ENCODE assay signal across 26 cellular contexts in the genomic region with DNA sequence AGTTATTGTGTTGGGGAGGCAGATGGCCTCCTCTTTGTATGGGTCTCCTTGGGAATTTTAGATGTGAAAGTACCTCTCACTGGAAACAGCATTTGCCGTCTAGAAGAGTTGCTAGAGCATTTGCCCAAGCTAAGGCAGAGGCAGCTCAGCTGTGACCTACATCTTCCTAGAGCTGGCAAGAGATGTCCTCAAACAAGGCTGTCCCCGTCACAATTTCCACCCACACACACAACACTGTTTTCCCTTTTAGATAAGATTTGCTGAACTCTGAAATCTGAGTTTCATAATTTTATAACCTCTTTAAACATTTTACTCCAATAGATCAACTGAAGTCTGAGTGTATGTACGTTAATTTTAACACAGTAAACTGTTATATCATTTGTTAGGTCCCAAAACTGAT.
"Had no signal": no experiment of that assay in that cellular context is flagged by ENCODE, and none has a peak within 500 bp of the region (broad histone marks: within the 10 kb centered on the region; RNA-seq: fewer than 3 reads in every experiment).

No MANE protein-coding gene starts in this region.

- H3K27me3 ChIP-seq: ascending aorta, brain microvascular endothelial cell, left lung, stomach had no signal

- H3K27me3 Mint-ChIP-seq: activated CD4-positive, alpha-beta T cell treated with anti-CD3 and anti-CD28 coated beads, Interleukin-2, amount 10 ng/mL, durations not matched to agents 7 days and 5 days; activated naive CD4-positive, alpha-beta T cell treated with anti-CD3 and anti-CD28 coated beads, Interleukin-2, amount 10 ng/mL, durations not matched to agents 7 days and 5 days; central memory CD8-positive, alpha-beta T cell had no signal

- DNase-seq: activated CD4-positive, alpha-beta T cell treated with anti-CD3 and anti-CD28 coated beads, Interleukin-2, amount 10 ng/mL, durations not matched to agents 7 days and 5 days; activated CD4-positive, CD25-positive, alpha-beta regulatory T cell treated with anti-CD3 and anti-CD28 coated beads, Interleukin-2, amount 50 U/mL, for 72 hours; activated CD8-positive, alpha-beta memory T cell treated with anti-CD3 and anti-CD28 coated beads, Interleukin-2, amount 10 ng/mL, durations not matched to agents 7 days and 5 days; activated CD8-positive, alpha-beta T cell treated with anti-CD3 and anti-CD28 coated beads for 36 hours; activated effector memory CD4-positive, alpha-beta T cell treated with anti-CD3 and anti-CD28 coated beads, Interleukin-2, amount 50 U/mL, for 16 hours; activated naive CD4-positive, alpha-beta T cell treated with anti-CD3 and anti-CD28 coated beads, Interleukin-2, amount 10 ng/mL, durations not matched to agents 7 days and 5 days; activated T-cell treated with anti-CD3 and anti-CD28 coated beads for 4 hours; brain microvascular endothelial cell; cortex of kidney; left lung; midbrain; SK-N-SH; stimulated activated CD4-positive, alpha-beta T cell treated with anti-CD3 and anti-CD28 coated beads, Interleukin-2, amount 100 ng/mL, for 24 hours; stomach; T-cell; WERI-Rb-1 had no signal

- H3K4me1 Mint-ChIP-seq: activated CD4-positive, alpha-beta T cell treated with anti-CD3 and anti-CD28 coated beads, Interleukin-2, amount 10 ng/mL, durations not matched to agents 7 days and 5 days; activated naive CD4-positive, alpha-beta T cell treated with anti-CD3 and anti-CD28 coated beads, Interleukin-2, amount 10 ng/mL, durations not matched to agents 7 days and 5 days; central memory CD8-positive, alpha-beta T cell; stimulated activated effector memory CD8-positive, alpha-beta T cell treated with anti-CD3 and anti-CD28 coated beads, Interleukin-12 subunit alpha, Interleukin-12 subunit beta, amount 100 ng/mL, for 72 hours; T-cell had no signal

- H3K4me3 ChIP-seq: ascending aorta, left lung, skin epidermis, stomach, thoracic aorta had no signal

- H3K4me3 Mint-ChIP-seq: activated CD4-positive, alpha-beta T cell treated with anti-CD3 and anti-CD28 coated beads, Interleukin-2, amount 10 ng/mL, durations not matched to agents 7 days and 5 days; activated CD8-positive, alpha-beta memory T cell treated with anti-CD3 and anti-CD28 coated beads, Interleukin-2, amount 10 ng/mL, durations not matched to agents 7 days and 5 days; activated CD8-positive, alpha-beta T cell treated with anti-CD3 and anti-CD28 coated beads for 36 hours; activated naive CD4-positive, alpha-beta T cell treated with anti-CD3 and anti-CD28 coated beads, Interleukin-2, amount 10 ng/mL, durations not matched to agents 7 days and 5 days; central memory CD8-positive, alpha-beta T cell; natural killer cell treated with Interleukin-12 subunit alpha and Interleukin-12 subunit beta and Interleukin-15 and Interleukin-18, amount 100 ng/mL, for 72 hours; stimulated activated effector memory CD8-positive, alpha-beta T cell treated with anti-CD3 and anti-CD28 coated beads, Interleukin-12 subunit alpha, Interleukin-12 subunit beta, amount 100 ng/mL, for 72 hours; T-cell; T-helper 2 cell treated with Interferon-gamma antibody and Interleukin-4, amounts not matched to agents 5 μg/mL and 100 μg/mL, for 36 hours; type B pancreatic cell had no signal

- ATAC-seq: activated CD8-positive, alpha-beta memory T cell treated with anti-CD3 and anti-CD28 coated beads, Interleukin-2, amount 10 ng/mL, durations not matched to agents 7 days and 5 days; activated CD8-positive, alpha-beta T cell treated with anti-CD3 and anti-CD28 coated beads for 36 hours; left lung; natural killer cell treated with Interleukin-12 subunit alpha and Interleukin-12 subunit beta and Interleukin-15 and Interleukin-18, amount 100 ng/mL, for 72 hours; stimulated activated effector memory CD8-positive, alpha-beta T cell treated with anti-CD3 and anti-CD28 coated beads, Interleukin-12 subunit alpha, Interleukin-12 subunit beta, amount 100 ng/mL, for 72 hours; T-cell had no signal

- H3K36me3 ChIP-seq: ascending aorta, brain microvascular endothelial cell, left lung, stomach, thoracic aorta, WERI-Rb-1 had no signal

- H3K4me1 ChIP-seq: ascending aorta, left lung, stomach had no signal

- H3K9me3 Mint-ChIP-seq: activated CD4-positive, alpha-beta T cell treated with anti-CD3 and anti-CD28 coated beads, Interleukin-2, amount 10 ng/mL, durations not matched to agents 7 days and 5 days; activated CD8-positive, alpha-beta T cell treated with anti-CD3 and anti-CD28 coated beads for 36 hours; activated naive CD4-positive, alpha-beta T cell treated with anti-CD3 and anti-CD28 coated beads, Interleukin-2, amount 10 ng/mL, durations not matched to agents 7 days and 5 days; T-cell; T-helper 2 cell treated with Interferon-gamma antibody and Interleukin-4, amounts not matched to agents 5 μg/mL and 100 μg/mL, for 36 hours; type B pancreatic cell had no signal

- H3K27ac ChIP-seq: ascending aorta, brain microvascular endothelial cell, epithelial cell of prostate, left lung, skin epidermis, stomach, thoracic aorta, WERI-Rb-1 had no signal

- H3K9me3 ChIP-seq: ascending aorta, left lung, SK-N-SH, stomach, thoracic aorta had no signal

- H3K27ac Mint-ChIP-seq: activated CD4-positive, alpha-beta T cell treated with anti-CD3 and anti-CD28 coated beads, Interleukin-2, amount 10 ng/mL, durations not matched to agents 7 days and 5 days; activated CD8-positive, alpha-beta memory T cell treated with anti-CD3 and anti-CD28 coated beads, Interleukin-2, amount 10 ng/mL, durations not matched to agents 7 days and 5 days; activated CD8-positive, alpha-beta T cell treated with anti-CD3 and anti-CD28 coated beads for 36 hours; activated naive CD4-positive, alpha-beta T cell treated with anti-CD3 and anti-CD28 coated beads, Interleukin-2, amount 10 ng/mL, durations not matched to agents 7 days and 5 days; natural killer cell treated with Interleukin-12 subunit alpha and Interleukin-12 subunit beta and Interleukin-15 and Interleukin-18, amount 100 ng/mL, for 72 hours; progenitor cell of endocrine pancreas; stimulated activated effector memory CD8-positive, alpha-beta T cell treated with anti-CD3 and anti-CD28 coated beads, Interleukin-12 subunit alpha, Interleukin-12 subunit beta, amount 100 ng/mL, for 72 hours; T-cell; T-helper 2 cell treated with Interferon-gamma antibody and Interleukin-4, amounts not matched to agents 5 μg/mL and 100 μg/mL, for 36 hours; type B pancreatic cell had no signal

- H3K36me3 Mint-ChIP-seq: activated CD8-positive, alpha-beta memory T cell treated with anti-CD3 and anti-CD28 coated beads, Interleukin-2, amount 10 ng/mL, durations not matched to agents 7 days and 5 days; activated naive CD4-positive, alpha-beta T cell treated with anti-CD3 and anti-CD28 coated beads, Interleukin-2, amount 10 ng/mL, durations not matched to agents 7 days and 5 days; natural killer cell treated with Interleukin-12 subunit alpha and Interleukin-12 subunit beta and Interleukin-15 and Interleukin-18, amount 100 ng/mL, for 72 hours; stimulated activated effector memory CD8-positive, alpha-beta T cell treated with anti-CD3 and anti-CD28 coated beads, Interleukin-12 subunit alpha, Interleukin-12 subunit beta, amount 100 ng/mL, for 72 hours; T-cell; type B pancreatic cell had no signal
